ENCODE assay signal across 21 cellular contexts in genomic region chr19:40335855-40336700, GRCh38. TPM values are rescaled to one million over a fixed set of nuclear protein-coding genes. Genes with fewer than 3 reads are reported as not detected.
DNase-seq lines count a peak whose midpoint lies in the region; ATAC-seq, FAIRE-seq and TF ChIP-seq lines count a peak whose summit lies in the region.
"Had no signal": no experiment of that assay in that cellular context is flagged by ENCODE, and none has a peak within 500 bp of the region (broad histone marks: within the 10 kb centered on the region; RNA-seq: fewer than 3 reads in every experiment).

No MANE protein-coding gene starts in this region.

- CTCF ChIA-PET in RWPE1 (lab: Yijun Ruan, JAX) = interaction anchor here (0.5 kb wide), 1 partner anchor 479 kb away, joined by 4 read pairs; no protein-coding TSS in a partner anchor

- H2BK12ac ChIP-seq in trophoblast cell (ENCODE audit: low read length) = no peak overlapping the region

- H3K23ac ChIP-seq in trophoblast cell (ENCODE audit: low read length) = peak overlapping the region; percentile 58

- H3K14ac ChIP-seq in trophoblast cell (ENCODE audit: low read length) = no peak overlapping the region

- H3K9ac ChIP-seq in GM23248 = no peak overlapping the region
- no peak overlapping the region for H3K9ac ChIP-seq in trophoblast cell (ENCODE audit: low read length)

- peaks cover 25% of the 10 kb centered on the region; the same call in 1 of the 2 replicates for H3K36me3 ChIP-seq in GM23248 (ENCODE audit: low read depth)
- peaks cover 11% of the 10 kb centered on the region for H3K36me3 ChIP-seq in bronchial epithelial cell (ENCODE audit: control insufficient read depth, insufficient read depth, low read length)
- peaks cover 40 to 41% of the 10 kb centered on the region in 2 experiments for H3K36me3 ChIP-seq in trophoblast cell (ENCODE audit: control insufficient read depth in 1 of 2, insufficient read depth in 2 of 2, low read length in 2 of 2)

- in situ Hi-C loops in GM23248 (cut with MboI) = no loop called here

- H3K4ac ChIP-seq in trophoblast cell (ENCODE audit: low read depth, low read length) = no peak overlapping the region

- H3K9me3 ChIP-seq in GM23248 (ENCODE audit: low read depth) (no peaks in the 10 kb centered on the region), trophoblast cell (ENCODE audit: insufficient read depth, low read depth, low read length) (no peaks in the 10 kb centered on the region)

- H4K91ac ChIP-seq in trophoblast cell (ENCODE audit: low read depth, low read length) = no peak overlapping the region

- H3K4me3 ChIP-seq in GM23248 (no peak overlapping the region), bronchial epithelial cell (ENCODE audit: low read depth, low read length) (no peak overlapping the region), trophoblast cell (ENCODE audit: low read depth, low read length) (peak overlapping the region; percentile 7)
- H3K4me3 ChIP-seq: PC-9 had no signal

- H3K4me1 ChIP-seq in GM23248 (ENCODE audit: insufficient read depth) (no peaks in the 10 kb centered on the region), trophoblast cell (ENCODE audit: control insufficient read depth in 1 of 2, insufficient read depth in 2 of 2, low read length in 2 of 2) (peaks cover under 1 to 3% of the 10 kb centered on the region in 2 experiments)

- H3K9me2 ChIP-seq in GM23248 (ENCODE audit: insufficient read depth) = no peaks in the 10 kb centered on the region

- H3K4me2 ChIP-seq in GM23248 (ENCODE audit: unreplicated experiment) = no peak overlapping the region
- no peak overlapping the region for H3K4me2 ChIP-seq in trophoblast cell (ENCODE audit: low read length)
- H3K4me2 ChIP-seq: PC-9 had no signal

- no peak overlapping the region for H2AK5ac ChIP-seq in trophoblast cell (ENCODE audit: low read length)

- H3K27me3 ChIP-seq in GM23248 (replicated peaks; ENCODE audit: insufficient read depth) (no peaks in the 10 kb centered on the region), bronchial epithelial cell (ENCODE audit: control insufficient read depth, insufficient read depth, low read length) (no peaks in the 10 kb centered on the region), trophoblast cell (ENCODE audit: insufficient read depth, low read length) (no peaks in the 10 kb centered on the region)

- FAIRE-seq in bronchial epithelial cell (lab: Jason Lieb, UNC) = peak; percentile 84
- FAIRE-seq: D721Med had no signal

- POLR2A ChIA-PET in RWPE1 (lab: Yijun Ruan, JAX; ENCODE audit: low non-redundant PET) = no interaction called here

- peaks cover 3% of the 10 kb centered on the region for H3K79me1 ChIP-seq in trophoblast cell (ENCODE audit: low read length)

- no peak overlapping the region for H4K12ac ChIP-seq in trophoblast cell (ENCODE audit: low read depth, low read length)

- no peak overlapping the region for H2BK5ac ChIP-seq in trophoblast cell (ENCODE audit: low read depth, low read length, poor library complexity)

- H4K20me1 ChIP-seq in GM23248 (ENCODE audit: insufficient read depth) = no peaks in the 10 kb centered on the region

- 90 to 93% methylated on average over 16 of the region's 16 CpGs for WGBS in GM23248 (ENCODE audit: low coverage in 1 of 2, low lambda C conversion rate in 2 of 2, missing lambda C conversion rate in 2 of 2), 2 experiments
- no CpG with 5 or more reads among the region's 16 CpGs for WGBS in trophoblast cell (ENCODE audit: extremely low coverage, insufficient coverage, insufficient read length)

- no peak overlapping the region for H2BK120ac ChIP-seq in trophoblast cell (ENCODE audit: insufficient read depth, low read length, poor library complexity)

- DNase-seq in GM23248 (peak; percentile 9), RWPE1 (ENCODE audit: low spot score) (no peak), bronchial epithelial cell (ENCODE audit: low read depth) (no peak), trophoblast cell (no peak), GM19238 (ENCODE audit: insufficient read length, low spot score) (no peak), EL (no peak)
- DNase-seq: ACHN; CD4-positive, alpha-beta memory T cell; DND-41; H9; NCI-H1048; NCI-H1694; NCI-H446 treated with DMSO at 0.1 percent for 48 hours; NCI-H748 treated with DMSO at 0.1 percent for 48 hours; PC-9; Right ventricle myocardium superior had no signal

- H2AFZ ChIP-seq in GM23248 (no peak overlapping the region), trophoblast cell (ENCODE audit: insufficient read depth, low read length, poor library complexity) (no peak overlapping the region)
- H2AFZ ChIP-seq: PC-9 had no signal

- TF ChIP-seq CTCF in RWPE1 (conservative IDR thresholded peaks at IDR 0.05; ENCODE audit: low read depth) (no peak), bronchial epithelial cell (IDR thresholded peaks at IDR 0.05; ENCODE audit: insufficient read depth, low read length, severe bottlenecking) (no peak)

- no peaks in the 10 kb centered on the region for H3F3A ChIP-seq in GM23248 (ENCODE audit: insufficient read depth)

- no peak for ATAC-seq in HG02970 (IDR thresholded peaks at IDR 0.05; ENCODE audit: low FRiP score, unreplicated experiment)
- no peak for ATAC-seq in GM18858 (IDR thresholded peaks at IDR 0.05; ENCODE audit: unreplicated experiment)
- ATAC-seq: SK-N-SH treated with all-trans-retinoic acid at 6 μM for 48 hours had no signal

- H4K8ac ChIP-seq in trophoblast cell (ENCODE audit: low read depth, low read length) = no peak overlapping the region

- no peak overlapping the region for H3K18ac ChIP-seq in trophoblast cell (ENCODE audit: low read length)

- H3K79me2 ChIP-seq in GM23248 (ENCODE audit: insufficient read depth) = peaks cover 41% of the 10 kb centered on the region
- H3K79me2 ChIP-seq in trophoblast cell (ENCODE audit: control insufficient read depth, insufficient read depth, low read length, poor library complexity) = peaks cover 2% of the 10 kb centered on the region

- H3K27ac ChIP-seq in GM23248 = no peak overlapping the region
- peak overlapping the region; percentile 12; the same call in 1 of the 2 replicates for H3K27ac ChIP-seq in RWPE1
- no peak overlapping the region for H3K27ac ChIP-seq in trophoblast cell (ENCODE audit: low read depth, low read length)
- H3K27ac ChIP-seq: PC-9 had no signal

RNA-seq across cellular contexts. Expression of gene C19orf47, which starts 12.1 kb away (rescaled TPM):
- total RNA-seq in GM23248 (2014; rRNA removed; shearing (Covaris generic)) = 6.2 and 13.2 TPM in 2 replicates
- polyA plus RNA-seq in GM23248 (2016; fragmentation: Nextera tagmentation; extraction: Ambion mirVana) = 10.9 and 11.2 TPM in 2 replicates
- 3.7 and 4.7 TPM in 2 replicates for total RNA-seq in bronchial epithelial cell
- 28.2 and 29.6 TPM in 2 replicates for polyA plus RNA-seq in trophoblast cell (2013)

RNA-seq across cellular contexts. Expression of gene PLD3, which starts 12.4 kb away (rescaled TPM):
- 483 and 536 TPM in 2 replicates for total RNA-seq in GM23248 (2014; rRNA removed; shearing (Covaris generic))
- 361 and 373 TPM in 2 replicates for polyA plus RNA-seq in GM23248 (2016; fragmentation: Nextera tagmentation; extraction: Ambion mirVana)
- 162 and 199 TPM in 2 replicates for total RNA-seq in bronchial epithelial cell
- polyA plus RNA-seq in trophoblast cell (2013) = 773 and 872 TPM in 2 replicates

RNA-seq across cellular contexts. Expression of gene AKT2, which starts 50.9 kb away (rescaled TPM):
- 123 and 145 TPM in 2 replicates for total RNA-seq in GM23248 (2014; rRNA removed; shearing (Covaris generic))
- polyA plus RNA-seq in GM23248 (2016; fragmentation: Nextera tagmentation; extraction: Ambion mirVana) = 41.5 and 42.5 TPM in 2 replicates
- total RNA-seq in bronchial epithelial cell = 54.8 and 57.9 TPM in 2 replicates
- 118 and 120 TPM in 2 replicates for polyA plus RNA-seq in trophoblast cell (2013)

RNA-seq across cellular contexts. Expression of gene HIPK4, which starts 53.9 kb away (rescaled TPM):
- total RNA-seq in GM23248 (2014; rRNA removed; shearing (Covaris generic)) = 0.43 TPM in 1 of 2 replicates, not detected in the other
- polyA plus RNA-seq in GM23248 (2016; fragmentation: Nextera tagmentation; extraction: Ambion mirVana) = 0.08 and 0.19 TPM in 2 replicates
- 0.26 TPM in 1 of 2 replicates, not detected in the other for total RNA-seq in bronchial epithelial cell
- polyA plus RNA-seq in trophoblast cell (2013) = 0.08 and 0.12 TPM in 2 replicates
- total RNA-seq: CD4-positive, alpha-beta memory T cell; HT-29; Right ventricle myocardium superior had no signal
- polyA plus RNA-seq: CD4-positive, alpha-beta memory T cell had no signal
